In genomic region chr10:121942749-121943148, GRCh38 we compare ENCODE assay signal across 1 cellular context.
TF ChIP-seq lines count a peak whose summit lies in the region.

No MANE protein-coding gene starts in this region.

TF ChIP-seq in SK-N-SH, 30 proteins besides CTCF, POLR2A, EP300 and RAD21:
- peak; percentile 48 for TF ChIP-seq PBX3 (IDR thresholded peaks at IDR 0.05)
- TF ChIP-seq RFX5 (IDR thresholded peaks at IDR 0.05; ENCODE audit: low read length) = no peak
- no peak for TF ChIP-seq SIN3A (IDR thresholded peaks at IDR 0.05; ENCODE audit: borderline replicate concordance, low read depth, low read length)
- TF ChIP-seq JUND (IDR thresholded peaks at IDR 0.05) = 0 out of 2 replicates have a peak, but pooled peaks have one; percentile 9
- TF ChIP-seq TCF12 (IDR thresholded peaks at IDR 0.05) = peak; percentile 60
- peak; percentile 51; the same call in 1 of the 2 replicates for TF ChIP-seq NFIC (IDR thresholded peaks at IDR 0.05; ENCODE audit: borderline replicate concordance)
